Comparison of ENCODE assay signal across 15 cellular contexts in genomic region chr2:61268249-61268648, GRCh38.
DNase-seq lines count a peak whose midpoint lies in the region; ATAC-seq and TF ChIP-seq lines count a peak whose summit lies in the region.
"Had no signal": no experiment of that assay in that cellular context is flagged by ENCODE, and none has a peak within 500 bp of the region (broad histone marks: within the 10 kb centered on the region; RNA-seq: fewer than 3 reads in every experiment).

No MANE protein-coding gene starts in this region.

- H3K4me1 ChIP-seq in GM23338 (ENCODE audit: insufficient read depth) (no peaks in the 10 kb centered on the region), foreskin keratinocyte (no peaks in the 10 kb centered on the region)

- H3K27ac Mint-ChIP-seq in GM23338: no peak overlapping the region
- H3K27ac Mint-ChIP-seq: B cell; CD4-positive, alpha-beta memory T cell had no signal

- no peaks in the 10 kb centered on the region for H3K27me3 ChIP-seq in GM23338 (ENCODE audit: insufficient read depth)
- no peaks in the 10 kb centered on the region for H3K27me3 ChIP-seq in foreskin keratinocyte

- DNase-seq in GM23338 (ENCODE audit: low spot score) (peak; percentile 4), LHCN-M2 (ENCODE audit: low read depth) (peak; percentile 47), amniotic epithelial cell (ENCODE audit: low read depth) (peak; percentile 8), foreskin keratinocyte (peak; percentile 37 to 64), COR-L47 (lab: John Stamatoyannopoulos, UW) (no peak), retina (no peak), NCI-H345 treated with DMSO at 0.1 percent for 48 hours (lab: John Stamatoyannopoulos, UW; ENCODE audit: unreplicated experiment) (no peak)
- DNase-seq: CD4-positive, alpha-beta memory T cell; NCI-H1105 treated with DMSO at 0.1 percent for 48 hours; NCI-H187 treated with DMSO at 0.1 percent for 48 hours; NCI-H526 treated with DMSO at 0.1 percent for 48 hours; RPMI8226 had no signal

- no peak overlapping the region for H3K4me2 ChIP-seq in GM23338

- H3K9me3 Mint-ChIP-seq in GM23338: no peaks in the 10 kb centered on the region
- H3K9me3 Mint-ChIP-seq: CD4-positive, alpha-beta memory T cell had no signal

- TF ChIP-seq CTCF in GM23338 (conservative IDR thresholded peaks at IDR 0.05; ENCODE audit: low read depth in 2 of 2) (no peak), foreskin keratinocyte (conservative IDR thresholded peaks at IDR 0.05) (no peak)

- H3K27me3 Mint-ChIP-seq in GM23338 (ENCODE audit: insufficient read depth, low read depth, poor library complexity): no peaks in the 10 kb centered on the region
- H3K27me3 Mint-ChIP-seq: B cell; CD4-positive, alpha-beta memory T cell had no signal

- no peak for ATAC-seq in GM23338
- ATAC-seq in foreskin keratinocyte: peak; percentile 54
- ATAC-seq: HepG2 had no signal

- H3F3A ChIP-seq in GM23338 (replicated peaks; ENCODE audit: low read depth): no peaks in the 10 kb centered on the region

- H3K27ac ChIP-seq in GM23338 (ENCODE audit: low read depth) (no peak overlapping the region), foreskin keratinocyte (no peak overlapping the region)
- H3K27ac ChIP-seq: SK-N-MC had no signal

- H3K36me3 ChIP-seq in GM23338 (ENCODE audit: insufficient read depth): peaks cover 7% of the 10 kb centered on the region; the same call in 1 of the 2 replicates

- H3K79me2 ChIP-seq in GM23338 (replicated peaks; ENCODE audit: insufficient read depth): no peaks in the 10 kb centered on the region

- no peak overlapping the region for H3K4me3 Mint-ChIP-seq in GM23338
- H3K4me3 Mint-ChIP-seq: B cell; CD4-positive, alpha-beta memory T cell had no signal

- H3K36me3 Mint-ChIP-seq in GM23338 (ENCODE audit: low read depth): peaks cover 29% of the 10 kb centered on the region

- H4K20me1 ChIP-seq in GM23338 (replicated peaks; ENCODE audit: insufficient read depth): no peaks in the 10 kb centered on the region

- no peak overlapping the region for H3K4me3 ChIP-seq in GM23338
- H3K4me3 ChIP-seq: SK-N-MC had no signal

- no peak overlapping the region for H2AFZ ChIP-seq in GM23338

- H3K9me2 ChIP-seq in GM23338 (ENCODE audit: insufficient read depth): no peaks in the 10 kb centered on the region

- peaks cover 7% of the 10 kb centered on the region; the same call in 2 of the 3 replicates for H3K4me1 Mint-ChIP-seq in GM23338
- H3K4me1 Mint-ChIP-seq: B cell had no signal

TF ChIP-seq in GM23338, 12 proteins besides CTCF, POLR2A, EP300 and RAD21 (continues in another document):
- TF ChIP-seq JUNB (IDR thresholded peaks at IDR 0.05; ENCODE audit: unreplicated experiment): no peak
- no peak for TF ChIP-seq EZH2 (IDR thresholded peaks at IDR 0.05; ENCODE audit: low read depth, unreplicated experiment)
- TF ChIP-seq POLR2AphosphoS5 (IDR thresholded peaks at IDR 0.05; ENCODE audit: low read depth): no peak
- TF ChIP-seq ZNF331 (CRISPR knock-in tag; IDR thresholded peaks at IDR 0.05; ENCODE audit: low read depth): no peak
- no peak for TF ChIP-seq NANOG (IDR thresholded peaks at IDR 0.05; ENCODE audit: borderline replicate concordance)
- TF ChIP-seq EZH2phosphoT487 (IDR thresholded peaks at IDR 0.05; ENCODE audit: unreplicated experiment): no peak
- TF ChIP-seq, protein P1, sequence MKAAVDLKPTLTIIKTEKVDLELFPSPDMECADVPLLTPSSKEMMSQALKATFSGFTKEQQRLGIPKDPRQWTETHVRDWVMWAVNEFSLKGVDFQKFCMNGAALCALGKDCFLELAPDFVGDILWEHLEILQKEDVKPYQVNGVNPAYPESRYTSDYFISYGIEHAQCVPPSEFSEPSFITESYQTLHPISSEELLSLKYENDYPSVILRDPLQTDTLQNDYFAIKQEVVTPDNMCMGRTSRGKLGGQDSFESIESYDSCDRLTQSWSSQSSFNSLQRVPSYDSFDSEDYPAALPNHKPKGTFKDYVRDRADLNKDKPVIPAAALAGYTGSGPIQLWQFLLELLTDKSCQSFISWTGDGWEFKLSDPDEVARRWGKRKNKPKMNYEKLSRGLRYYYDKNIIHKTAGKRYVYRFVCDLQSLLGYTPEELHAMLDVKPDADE (IDR thresholded peaks at IDR 0.05): no peak
- no peak for TF ChIP-seq ZNF114 (CRISPR knock-in tag; IDR thresholded peaks at IDR 0.05)
- no peak for TF ChIP-seq CREB1 (CRISPR knock-in tag; IDR thresholded peaks at IDR 0.05; ENCODE audit: low read depth)
- no peak for TF ChIP-seq STAT1 (IDR thresholded peaks at IDR 0.05; ENCODE audit: unreplicated experiment)
- TF ChIP-seq, protein P2, sequence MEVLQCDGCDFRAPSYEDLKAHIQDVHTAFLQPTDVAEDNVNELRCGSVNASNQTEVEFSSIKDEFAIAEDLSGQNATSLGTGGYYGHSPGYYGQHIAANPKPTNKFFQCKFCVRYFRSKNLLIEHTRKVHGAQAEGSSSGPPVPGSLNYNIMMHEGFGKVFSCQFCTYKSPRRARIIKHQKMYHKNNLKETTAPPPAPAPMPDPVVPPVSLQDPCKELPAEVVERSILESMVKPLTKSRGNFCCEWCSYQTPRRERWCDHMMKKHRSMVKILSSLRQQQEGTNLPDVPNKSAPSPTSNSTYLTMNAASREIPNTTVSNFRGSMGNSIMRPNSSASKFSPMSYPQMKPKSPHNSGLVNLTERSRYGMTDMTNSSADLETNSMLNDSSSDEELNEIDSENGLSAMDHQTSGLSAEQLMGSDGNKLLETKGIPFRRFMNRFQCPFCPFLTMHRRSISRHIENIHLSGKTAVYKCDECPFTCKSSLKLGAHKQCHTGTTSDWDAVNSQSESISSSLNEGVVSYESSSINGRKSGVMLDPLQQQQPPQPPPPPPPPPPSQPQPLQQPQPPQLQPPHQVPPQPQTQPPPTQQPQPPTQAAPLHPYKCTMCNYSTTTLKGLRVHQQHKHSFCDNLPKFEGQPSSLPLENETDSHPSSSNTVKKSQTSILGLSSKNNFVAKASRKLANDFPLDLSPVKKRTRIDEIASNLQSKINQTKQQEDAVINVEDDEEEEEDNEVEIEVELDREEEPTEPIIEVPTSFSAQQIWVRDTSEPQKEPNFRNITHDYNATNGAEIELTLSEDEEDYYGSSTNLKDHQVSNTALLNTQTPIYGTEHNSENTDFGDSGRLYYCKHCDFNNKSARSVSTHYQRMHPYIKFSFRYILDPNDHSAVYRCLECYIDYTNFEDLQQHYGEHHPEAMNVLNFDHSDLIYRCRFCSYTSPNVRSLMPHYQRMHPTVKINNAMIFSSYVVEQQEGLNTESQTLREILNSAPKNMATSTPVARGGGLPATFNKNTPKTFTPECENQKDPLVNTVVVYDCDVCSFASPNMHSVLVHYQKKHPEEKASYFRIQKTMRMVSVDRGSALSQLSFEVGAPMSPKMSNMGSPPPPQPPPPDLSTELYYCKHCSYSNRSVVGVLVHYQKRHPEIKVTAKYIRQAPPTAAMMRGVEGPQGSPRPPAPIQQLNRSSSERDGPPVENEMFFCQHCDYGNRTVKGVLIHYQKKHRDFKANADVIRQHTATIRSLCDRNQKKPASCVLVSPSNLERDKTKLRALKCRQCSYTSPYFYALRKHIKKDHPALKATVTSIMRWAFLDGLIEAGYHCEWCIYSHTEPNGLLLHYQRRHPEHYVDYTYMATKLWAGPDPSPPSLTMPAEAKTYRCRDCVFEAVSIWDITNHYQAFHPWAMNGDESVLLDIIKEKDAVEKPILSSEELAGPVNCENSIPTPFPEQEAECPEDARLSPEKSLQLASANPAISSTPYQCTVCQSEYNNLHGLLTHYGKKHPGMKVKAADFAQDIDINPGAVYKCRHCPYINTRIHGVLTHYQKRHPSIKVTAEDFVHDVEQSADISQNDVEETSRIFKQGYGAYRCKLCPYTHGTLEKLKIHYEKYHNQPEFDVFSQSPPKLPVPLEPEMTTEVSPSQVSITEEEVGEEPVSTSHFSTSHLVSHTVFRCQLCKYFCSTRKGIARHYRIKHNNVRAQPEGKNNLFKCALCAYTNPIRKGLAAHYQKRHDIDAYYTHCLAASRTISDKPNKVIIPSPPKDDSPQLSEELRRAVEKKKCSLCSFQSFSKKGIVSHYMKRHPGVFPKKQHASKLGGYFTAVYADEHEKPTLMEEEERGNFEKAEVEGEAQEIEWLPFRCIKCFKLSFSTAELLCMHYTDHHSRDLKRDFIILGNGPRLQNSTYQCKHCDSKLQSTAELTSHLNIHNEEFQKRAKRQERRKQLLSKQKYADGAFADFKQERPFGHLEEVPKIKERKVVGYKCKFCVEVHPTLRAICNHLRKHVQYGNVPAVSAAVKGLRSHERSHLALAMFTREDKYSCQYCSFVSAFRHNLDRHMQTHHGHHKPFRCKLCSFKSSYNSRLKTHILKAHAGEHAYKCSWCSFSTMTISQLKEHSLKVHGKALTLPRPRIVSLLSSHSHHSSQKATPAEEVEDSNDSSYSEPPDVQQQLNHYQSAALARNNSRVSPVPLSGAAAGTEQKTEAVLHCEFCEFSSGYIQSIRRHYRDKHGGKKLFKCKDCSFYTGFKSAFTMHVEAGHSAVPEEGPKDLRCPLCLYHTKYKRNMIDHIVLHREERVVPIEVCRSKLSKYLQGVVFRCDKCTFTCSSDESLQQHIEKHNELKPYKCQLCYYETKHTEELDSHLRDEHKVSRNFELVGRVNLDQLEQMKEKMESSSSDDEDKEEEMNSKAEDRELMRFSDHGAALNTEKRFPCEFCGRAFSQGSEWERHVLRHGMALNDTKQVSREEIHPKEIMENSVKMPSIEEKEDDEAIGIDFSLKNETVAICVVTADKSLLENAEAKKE (CRISPR knock-in tag; IDR thresholded peaks at IDR 0.05): no peak

Comparison
In these comparisons a context has a peak if more than half of its experiments do, and no peak if none do; other contexts are left out.
1. DNase-seq: peak in GM23338 (single experiment), LHCN-M2 (single experiment), amniotic epithelial cell (single experiment) and foreskin keratinocyte (2 of 2); none in COR-L47 (single experiment), retina (single experiment) and NCI-H345 treated with DMSO at 0.1 percent for 48 hours (single experiment).